Comparison of ENCODE assay signal across 2 cellular contexts in genomic region chr4:88535090-88535755, GRCh38.
TF ChIP-seq lines count a peak whose summit lies in the region.

No MANE protein-coding gene starts in this region.

TF ChIP-seq in SK-N-SH, 30 proteins besides CTCF, POLR2A, EP300 and RAD21 (continued from another document):
- TF ChIP-seq, protein P1, sequence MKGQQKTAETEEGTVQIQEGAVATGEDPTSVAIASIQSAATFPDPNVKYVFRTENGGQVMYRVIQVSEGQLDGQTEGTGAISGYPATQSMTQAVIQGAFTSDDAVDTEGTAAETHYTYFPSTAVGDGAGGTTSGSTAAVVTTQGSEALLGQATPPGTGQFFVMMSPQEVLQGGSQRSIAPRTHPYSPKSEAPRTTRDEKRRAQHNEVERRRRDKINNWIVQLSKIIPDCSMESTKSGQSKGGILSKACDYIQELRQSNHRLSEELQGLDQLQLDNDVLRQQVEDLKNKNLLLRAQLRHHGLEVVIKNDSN (IDR thresholded peaks at IDR 0.05; ENCODE audit: borderline replicate concordance, low read depth): no peak
- no peak for TF ChIP-seq MXI1 (IDR thresholded peaks at IDR 0.05; ENCODE audit: low read depth, low read length)
- TF ChIP-seq ZBTB33 (IDR thresholded peaks at IDR 0.05; ENCODE audit: borderline replicate concordance, low read depth): no peak
- no peak for TF ChIP-seq GABPA (IDR thresholded peaks at IDR 0.05; ENCODE audit: low read depth)
- no peak for TF ChIP-seq REST (IDR thresholded peaks at IDR 0.05; ENCODE audit: low read depth, low read length)
- TF ChIP-seq POLR2AphosphoS5 (IDR thresholded peaks at IDR 0.05; ENCODE audit: low read depth, low read length): no peak

TF ChIP-seq in SK-N-SH treated with all-trans-retinoic acid at 6 μM for 48 hours, 23 proteins besides CTCF, POLR2A, EP300 and RAD21 (continued from another document):
- no peak for TF ChIP-seq TSHZ2 (CRISPR knock-in tag; IDR thresholded peaks at IDR 0.05)
